In the genomic region with DNA sequence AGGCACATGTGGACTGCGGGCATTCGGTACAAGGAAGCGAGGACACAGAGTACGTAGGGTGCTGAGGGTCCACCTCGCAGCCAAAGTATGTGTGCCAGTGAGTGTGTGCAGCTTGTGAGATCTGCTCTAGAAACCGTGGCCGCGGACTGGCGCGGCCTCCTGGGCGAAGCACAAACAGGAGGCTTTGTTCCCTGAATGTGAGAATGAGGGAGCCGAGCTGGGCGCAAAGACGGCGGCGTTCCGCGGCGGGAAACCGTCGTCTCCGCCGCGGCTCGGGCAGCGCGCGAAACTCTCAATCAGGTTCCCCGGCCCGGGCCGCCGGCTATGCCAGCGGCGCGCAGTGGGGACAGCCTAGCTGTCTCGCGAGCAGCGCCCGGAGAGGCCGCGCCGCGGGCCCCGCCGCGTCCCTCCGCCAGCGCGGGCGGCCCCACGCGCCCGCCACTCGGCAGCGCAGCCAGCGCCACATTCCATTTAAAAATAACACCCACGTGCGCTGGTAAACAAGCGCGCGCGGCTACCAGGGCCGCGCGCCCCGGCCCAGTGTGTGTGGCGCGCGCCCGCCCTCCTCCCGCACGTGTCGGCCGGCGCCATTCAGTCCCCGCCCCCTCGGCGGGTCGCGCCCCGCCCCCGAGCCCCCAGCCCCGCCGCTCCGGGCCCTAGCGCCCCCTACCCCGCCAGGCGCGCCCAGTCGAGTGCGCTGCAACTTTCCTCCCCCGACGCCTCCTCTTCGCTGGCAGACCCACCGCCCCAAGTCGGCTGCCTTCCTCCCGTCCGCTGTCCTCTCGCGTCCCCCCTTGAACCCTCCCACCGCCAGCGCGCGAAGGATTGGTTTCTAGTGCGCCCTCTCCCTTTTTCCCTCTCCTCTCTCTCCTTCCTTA, we compare ENCODE assay signal across 8 cellular contexts. TPM values are rescaled to one million over a fixed set of nuclear protein-coding genes. Genes with fewer than 3 reads are reported as not detected.
A peak's percentile ranks its signal among the peaks of the same experiment; 100 is the strongest.
DNase-seq lines count a peak whose midpoint lies in the region; ATAC-seq and TF ChIP-seq lines count a peak whose summit lies in the region.

No MANE protein-coding gene starts in this region.

- peak overlapping the region; percentile 96 for H2AFZ ChIP-seq in Karpas-422 (ENCODE audit: low read length)
- peak overlapping the region; percentile 94; the same call in 1 of the 2 replicates for H2AFZ ChIP-seq in SK-N-SH (ENCODE audit: low read depth)

- H3K4me1 ChIP-seq in ES-I3 (ENCODE audit: insufficient read depth, low read length): no peaks in the 10 kb centered on the region
- H3K4me1 ChIP-seq in Karpas-422 (ENCODE audit: low read length): peaks cover 42% of the 10 kb centered on the region
- H3K4me1 ChIP-seq in SK-N-SH (ENCODE audit: control insufficient read depth in 1 of 2, insufficient read depth in 2 of 2, low read depth in 1 of 2, low read length in 1 of 2): peaks cover 0 to 13% of the 10 kb centered on the region in 2 experiments; a peak in 2 of 4 replicates
- H3K4me1 ChIP-seq in neutrophil (ENCODE audit: control insufficient read depth in 1 of 2, insufficient read depth in 1 of 2, low read depth in 1 of 2, low read length in 1 of 2): peaks cover 8 to 14% of the 10 kb centered on the region in 2 experiments
- H3K4me1 ChIP-seq in suprapubic skin: peaks cover 34% of the 10 kb centered on the region

- H3K27ac ChIP-seq in Karpas-422 (ENCODE audit: low read length) (peak overlapping the region; percentile 95), SK-N-SH (ENCODE audit: low read depth in 2 of 2, low read length in 1 of 2) (peak overlapping the region; percentile 97 to 98), neutrophil (peak overlapping the region; percentile 99), suprapubic skin (peak overlapping the region; percentile 99)

- H3K4me2 ChIP-seq in Karpas-422 (ENCODE audit: low read depth, low read length, poor library complexity, severe bottlenecking) (peak overlapping the region; percentile 97), SK-N-SH (peak overlapping the region; percentile 97)

- DNase-seq in Karpas-422: peak; percentile 88
- peak; percentile 94 for DNase-seq in SK-N-SH
- DNase-seq in activated naive CD4-positive, alpha-beta T cell treated with anti-CD3 and anti-CD28 coated beads, Interleukin-2, amount 50 U/mL, for 16 hours: peak; percentile 81
- peak; percentile 75 for DNase-seq in glomerular visceral epithelial cell (ENCODE audit: extremely low spot score)
- peak; percentile 74 to 85 for DNase-seq in suprapubic skin (ENCODE audit: low spot score in 2 of 2)

- TF ChIP-seq RAD21 in SK-N-SH (IDR thresholded peaks at IDR 0.05; ENCODE audit: low read length): no peak

- no peak; the same call in 1 of the 2 replicates for TF ChIP-seq CTCF in SK-N-SH (IDR thresholded peaks at IDR 0.05)
- peak; percentile 38 for TF ChIP-seq CTCF in neutrophil (IDR thresholded peaks at IDR 0.05)
- TF ChIP-seq CTCF in suprapubic skin (IDR thresholded peaks at IDR 0.05): no peak

- 10% methylated on average over 24 of the region's 105 CpGs for WGBS in SK-N-SH (ENCODE audit: low lambda C conversion rate)
- WGBS in suprapubic skin: under 1% methylated on average over 26 of the region's 105 CpGs

- no peak for TF ChIP-seq EP300 in SK-N-SH (IDR thresholded peaks at IDR 0.05; ENCODE audit: borderline replicate concordance in 1 of 2, low read depth in 1 of 2, low read length in 1 of 2)
- no peak for TF ChIP-seq EP300 in suprapubic skin (IDR thresholded peaks at IDR 0.05)

- H3K27me3 ChIP-seq in Karpas-422 (ENCODE audit: low read length) (no peaks in the 10 kb centered on the region; the same call in 1 of the 2 replicates), SK-N-SH (ENCODE audit: insufficient read depth) (no peaks in the 10 kb centered on the region), neutrophil (peaks cover 10% of the 10 kb centered on the region), suprapubic skin (no peaks in the 10 kb centered on the region)

- TF ChIP-seq POLR2A in suprapubic skin (IDR thresholded peaks at IDR 0.05): no peak

- H3K79me2 ChIP-seq in Karpas-422 (ENCODE audit: low read length) (no peaks in the 10 kb centered on the region), SK-N-SH (ENCODE audit: insufficient read depth) (peaks cover 13% of the 10 kb centered on the region)

- H3K9ac ChIP-seq in ES-I3 (ENCODE audit: low read depth, low read length) (peak overlapping the region; percentile 68), Karpas-422 (ENCODE audit: low read length) (peak overlapping the region; percentile 81), SK-N-SH (peak overlapping the region; percentile 85)

- CTCF ChIA-PET in SK-N-SH (lab: Yijun Ruan, JAX): interaction anchor here (0.7 to 7.1 kb wide), 9 partner anchors 15 to 515 kb away, joined by 3 to 52 read pairs (median 6); a partner anchor contains a TSS

- H3K4me3 ChIP-seq in Karpas-422 (ENCODE audit: low read length) (peak overlapping the region; percentile 94), SK-N-SH (ENCODE audit: low read depth in 2 of 2, low read length in 1 of 2) (peak overlapping the region; percentile 70 to 91), neutrophil (ENCODE audit: low read depth in 1 of 2, low read length in 1 of 2) (peak overlapping the region; percentile 81 to 91), suprapubic skin (peak overlapping the region; percentile 89)

- H3K9me2 ChIP-seq in Karpas-422 (replicated peaks; ENCODE audit: insufficient read depth, low read length) (no peaks in the 10 kb centered on the region), SK-N-SH (no peaks in the 10 kb centered on the region)

- no peaks in the 10 kb centered on the region for H3K36me3 ChIP-seq in ES-I3 (ENCODE audit: insufficient read depth, low read length)
- H3K36me3 ChIP-seq in Karpas-422 (ENCODE audit: insufficient read depth, low read length): no peaks in the 10 kb centered on the region
- H3K36me3 ChIP-seq in SK-N-SH (replicated peaks in 1 of 2; ENCODE audit: control insufficient read depth in 1 of 2, insufficient read depth in 2 of 2, low read length in 1 of 2): no peaks in the 10 kb centered on the region
- no peaks in the 10 kb centered on the region for H3K36me3 ChIP-seq in neutrophil
- no peaks in the 10 kb centered on the region for H3K36me3 ChIP-seq in suprapubic skin

- H3F3A ChIP-seq in SK-N-SH (replicated peaks; ENCODE audit: insufficient read depth): peaks cover 6% of the 10 kb centered on the region

- POLR2A ChIA-PET in SK-N-SH (lab: Yijun Ruan, JAX): interaction anchor here (0.8 to 4.8 kb wide), 4 partner anchors 206 to 537 kb away, joined by 3 to 69 read pairs (median 4); a partner anchor contains a TSS

- H3K9me3 ChIP-seq in ES-I3 (ENCODE audit: control insufficient read depth, insufficient read depth, low read length) (no peaks in the 10 kb centered on the region), Karpas-422 (ENCODE audit: low read length) (no peaks in the 10 kb centered on the region), SK-N-SH (no peaks in the 10 kb centered on the region), neutrophil (no peaks in the 10 kb centered on the region), suprapubic skin (no peaks in the 10 kb centered on the region)

- H4K20me1 ChIP-seq in Karpas-422 (ENCODE audit: insufficient read depth, low read depth, low read length): peaks cover 12% of the 10 kb centered on the region; the same call in 1 of the 2 replicates
- peaks cover 10% of the 10 kb centered on the region; the same call in 1 of the 2 replicates for H4K20me1 ChIP-seq in SK-N-SH (ENCODE audit: insufficient read depth)

- no peak for ATAC-seq in HG02938 (IDR thresholded peaks at IDR 0.05; ENCODE audit: unreplicated experiment)

TF ChIP-seq in SK-N-SH, 30 proteins besides CTCF, POLR2A, EP300 and RAD21:
- TF ChIP-seq, protein P1, sequence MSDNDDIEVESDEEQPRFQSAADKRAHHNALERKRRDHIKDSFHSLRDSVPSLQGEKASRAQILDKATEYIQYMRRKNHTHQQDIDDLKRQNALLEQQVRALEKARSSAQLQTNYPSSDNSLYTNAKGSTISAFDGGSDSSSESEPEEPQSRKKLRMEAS (IDR thresholded peaks at IDR 0.05; ENCODE audit: low read depth): peak; percentile 91
- TF ChIP-seq, protein P2, sequence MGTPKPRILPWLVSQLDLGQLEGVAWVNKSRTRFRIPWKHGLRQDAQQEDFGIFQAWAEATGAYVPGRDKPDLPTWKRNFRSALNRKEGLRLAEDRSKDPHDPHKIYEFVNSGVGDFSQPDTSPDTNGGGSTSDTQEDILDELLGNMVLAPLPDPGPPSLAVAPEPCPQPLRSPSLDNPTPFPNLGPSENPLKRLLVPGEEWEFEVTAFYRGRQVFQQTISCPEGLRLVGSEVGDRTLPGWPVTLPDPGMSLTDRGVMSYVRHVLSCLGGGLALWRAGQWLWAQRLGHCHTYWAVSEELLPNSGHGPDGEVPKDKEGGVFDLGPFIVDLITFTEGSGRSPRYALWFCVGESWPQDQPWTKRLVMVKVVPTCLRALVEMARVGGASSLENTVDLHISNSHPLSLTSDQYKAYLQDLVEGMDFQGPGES (IDR thresholded peaks at IDR 0.05; ENCODE audit: low read depth, low read length): no peak
- TF ChIP-seq MXI1 (IDR thresholded peaks at IDR 0.05; ENCODE audit: low read depth, low read length): peak; percentile 95
TF ChIP-seq in SK-N-SH: peak in this region for 2.

RNA-seq across cellular contexts. Expression of a gene that starts 3.0 kb away (rescaled TPM):
- 5.5 and 10.5 TPM in 2 replicates for total RNA-seq in Karpas-422 (2014; rRNA removed; shearing (Covaris generic); ENCODE audit: low replicate concordance)
- 8.1 and 8.5 TPM in 2 replicates for polyA plus RNA-seq in SK-N-SH (2012; rRNA removed)
- 7.5 and 8.1 TPM in 2 replicates for polyA plus RNA-seq in SK-N-SH (2012; cell fraction: cytosol; rRNA removed)
- polyA plus RNA-seq in SK-N-SH (2012; cell fraction: nucleus; rRNA removed): 5.9 and 8.0 TPM in 2 replicates
- total RNA-seq in suprapubic skin: 100 to 1,000 TPM; 103 to 141 (median 121) TPM
